ENCODE assay signal across 1 cellular context in the genomic region with DNA sequence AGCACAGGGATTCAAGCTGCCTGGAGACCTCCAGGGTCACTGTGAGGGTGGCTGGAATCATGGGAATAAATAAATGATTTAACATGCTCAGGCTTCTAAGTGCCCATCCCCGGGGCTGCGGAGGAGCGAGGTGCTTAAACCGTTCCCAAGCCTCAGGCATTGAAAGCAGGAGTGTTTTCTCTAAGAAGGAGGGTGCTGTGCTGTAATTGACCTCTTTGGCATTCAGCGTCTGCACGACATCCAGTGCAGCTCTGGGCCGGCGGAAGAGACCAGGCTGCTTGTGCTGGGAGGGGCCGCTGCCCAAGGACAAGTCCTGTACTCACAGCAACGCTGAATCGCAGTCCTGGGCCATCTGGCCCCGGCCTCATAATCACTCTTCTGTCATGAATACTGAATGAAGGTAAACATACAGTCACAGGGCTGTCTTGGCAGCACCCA.
A peak's percentile ranks its signal among the peaks of the same experiment; 100 is the strongest.
TF ChIP-seq lines count a peak whose summit lies in the region.

No MANE protein-coding gene starts in this region.

TF ChIP-seq in HepG2, 621 proteins besides CTCF, POLR2A, EP300 and RAD21 (continued from another document and continues in another):
- TF ChIP-seq, protein P1, sequence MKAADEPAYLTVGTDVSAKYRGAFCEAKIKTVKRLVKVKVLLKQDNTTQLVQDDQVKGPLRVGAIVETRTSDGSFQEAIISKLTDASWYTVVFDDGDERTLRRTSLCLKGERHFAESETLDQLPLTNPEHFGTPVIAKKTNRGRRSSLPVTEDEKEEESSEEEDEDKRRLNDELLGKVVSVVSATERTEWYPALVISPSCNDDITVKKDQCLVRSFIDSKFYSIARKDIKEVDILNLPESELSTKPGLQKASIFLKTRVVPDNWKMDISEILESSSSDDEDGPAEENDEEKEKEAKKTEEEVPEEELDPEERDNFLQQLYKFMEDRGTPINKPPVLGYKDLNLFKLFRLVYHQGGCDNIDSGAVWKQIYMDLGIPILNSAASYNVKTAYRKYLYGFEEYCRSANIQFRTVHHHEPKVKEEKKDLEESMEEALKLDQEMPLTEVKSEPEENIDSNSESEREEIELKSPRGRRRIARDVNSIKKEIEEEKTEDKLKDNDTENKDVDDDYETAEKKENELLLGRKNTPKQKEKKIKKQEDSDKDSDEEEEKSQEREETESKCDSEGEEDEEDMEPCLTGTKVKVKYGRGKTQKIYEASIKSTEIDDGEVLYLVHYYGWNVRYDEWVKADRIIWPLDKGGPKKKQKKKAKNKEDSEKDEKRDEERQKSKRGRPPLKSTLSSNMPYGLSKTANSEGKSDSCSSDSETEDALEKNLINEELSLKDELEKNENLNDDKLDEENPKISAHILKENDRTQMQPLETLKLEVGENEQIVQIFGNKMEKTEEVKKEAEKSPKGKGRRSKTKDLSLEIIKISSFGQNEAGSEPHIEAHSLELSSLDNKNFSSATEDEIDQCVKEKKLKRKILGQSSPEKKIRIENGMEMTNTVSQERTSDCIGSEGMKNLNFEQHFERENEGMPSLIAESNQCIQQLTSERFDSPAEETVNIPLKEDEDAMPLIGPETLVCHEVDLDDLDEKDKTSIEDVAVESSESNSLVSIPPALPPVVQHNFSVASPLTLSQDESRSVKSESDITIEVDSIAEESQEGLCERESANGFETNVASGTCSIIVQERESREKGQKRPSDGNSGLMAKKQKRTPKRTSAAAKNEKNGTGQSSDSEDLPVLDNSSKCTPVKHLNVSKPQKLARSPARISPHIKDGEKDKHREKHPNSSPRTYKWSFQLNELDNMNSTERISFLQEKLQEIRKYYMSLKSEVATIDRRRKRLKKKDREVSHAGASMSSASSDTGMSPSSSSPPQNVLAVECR (CRISPR knock-in tag; IDR thresholded peaks at IDR 0.05; ENCODE audit: borderline replicate concordance) = no peak
- TF ChIP-seq NFATC3 (CRISPR knock-in tag; IDR thresholded peaks at IDR 0.05) (no peak), FOXO1 (CRISPR knock-in tag; IDR thresholded peaks at IDR 0.05) (no peak; the same call in 1 of the 2 replicates), KMT2B (CRISPR knock-in tag; IDR thresholded peaks at IDR 0.05) (no peak), KDM2A (CRISPR knock-in tag; IDR thresholded peaks at IDR 0.05; ENCODE audit: borderline replicate concordance, low read depth) (peak; percentile 41; the same call in 1 of the 2 replicates), KAT7 (CRISPR knock-in tag; IDR thresholded peaks at IDR 0.05; ENCODE audit: borderline replicate concordance) (no peak), SOX13 (IDR thresholded peaks at IDR 0.05) (no peak), SOX13 (CRISPR knock-in tag; conservative IDR thresholded peaks at IDR 0.05 in 1 of 2, IDR thresholded peaks at IDR 0.05 in 1 of 2) (peak in 1 of 2 experiments; percentile 34; a peak in 2 of 4 replicates), RXRB (CRISPR knock-in tag; IDR thresholded peaks at IDR 0.05; ENCODE audit: borderline replicate concordance) (peak; percentile 40; the same call in 1 of the 2 replicates), FOXK2 (IDR thresholded peaks at IDR 0.05) (no peak), HOXD1 (CRISPR knock-in tag; IDR thresholded peaks at IDR 0.05) (no peak), ZNF670 (CRISPR knock-in tag; IDR thresholded peaks at IDR 0.05; ENCODE audit: borderline replicate concordance) (no peak), HOXA7 (CRISPR knock-in tag; IDR thresholded peaks at IDR 0.05) (no peak), ZNF713 (CRISPR knock-in tag; IDR thresholded peaks at IDR 0.05) (no peak), KLF15 (CRISPR knock-in tag; IDR thresholded peaks at IDR 0.05; ENCODE audit: borderline replicate concordance) (no peak), SAP130 (CRISPR knock-in tag; IDR thresholded peaks at IDR 0.05; ENCODE audit: low read depth) (peak; percentile 63; the same call in 1 of the 2 replicates), NAIF1 (CRISPR knock-in tag; IDR thresholded peaks at IDR 0.05; ENCODE audit: borderline replicate concordance) (no peak), ZNF7 (CRISPR knock-in tag; IDR thresholded peaks at IDR 0.05) (no peak), NR3C1 (CRISPR knock-in tag; IDR thresholded peaks at IDR 0.05) (no peak), ERF (CRISPR knock-in tag; IDR thresholded peaks at IDR 0.05) (0 out of 2 replicates have a peak, but pooled peaks have one; percentile 25), MZF1 (CRISPR knock-in tag; IDR thresholded peaks at IDR 0.05; ENCODE audit: borderline replicate concordance) (no peak), ARNTL (CRISPR knock-in tag; IDR thresholded peaks at IDR 0.05) (no peak), ELF3 (CRISPR knock-in tag; IDR thresholded peaks at IDR 0.05) (peak; percentile 20; the same call in 1 of the 2 replicates), ELF4 (CRISPR knock-in tag; IDR thresholded peaks at IDR 0.05; ENCODE audit: borderline replicate concordance) (no peak)
- TF ChIP-seq, protein P2, sequence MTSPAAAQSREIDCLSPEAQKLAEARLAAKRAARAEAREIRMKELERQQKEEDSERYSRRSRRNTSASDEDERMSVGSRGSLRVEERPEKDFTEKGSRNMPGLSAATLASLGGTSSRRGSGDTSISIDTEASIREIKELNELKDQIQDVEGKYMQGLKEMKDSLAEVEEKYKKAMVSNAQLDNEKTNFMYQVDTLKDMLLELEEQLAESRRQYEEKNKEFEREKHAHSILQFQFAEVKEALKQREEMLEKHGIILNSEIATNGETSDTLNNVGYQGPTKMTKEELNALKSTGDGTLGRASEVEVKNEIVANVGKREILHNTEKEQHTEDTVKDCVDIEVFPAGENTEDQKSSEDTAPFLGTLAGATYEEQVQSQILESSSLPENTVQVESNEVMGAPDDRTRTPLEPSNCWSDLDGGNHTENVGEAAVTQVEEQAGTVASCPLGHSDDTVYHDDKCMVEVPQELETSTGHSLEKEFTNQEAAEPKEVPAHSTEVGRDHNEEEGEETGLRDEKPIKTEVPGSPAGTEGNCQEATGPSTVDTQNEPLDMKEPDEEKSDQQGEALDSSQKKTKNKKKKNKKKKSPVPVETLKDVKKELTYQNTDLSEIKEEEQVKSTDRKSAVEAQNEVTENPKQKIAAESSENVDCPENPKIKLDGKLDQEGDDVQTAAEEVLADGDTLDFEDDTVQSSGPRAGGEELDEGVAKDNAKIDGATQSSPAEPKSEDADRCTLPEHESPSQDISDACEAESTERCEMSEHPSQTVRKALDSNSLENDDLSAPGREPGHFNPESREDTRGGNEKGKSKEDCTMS (CRISPR knock-in tag; conservative IDR thresholded peaks at IDR 0.05) = no peak
- TF ChIP-seq, protein P3, sequence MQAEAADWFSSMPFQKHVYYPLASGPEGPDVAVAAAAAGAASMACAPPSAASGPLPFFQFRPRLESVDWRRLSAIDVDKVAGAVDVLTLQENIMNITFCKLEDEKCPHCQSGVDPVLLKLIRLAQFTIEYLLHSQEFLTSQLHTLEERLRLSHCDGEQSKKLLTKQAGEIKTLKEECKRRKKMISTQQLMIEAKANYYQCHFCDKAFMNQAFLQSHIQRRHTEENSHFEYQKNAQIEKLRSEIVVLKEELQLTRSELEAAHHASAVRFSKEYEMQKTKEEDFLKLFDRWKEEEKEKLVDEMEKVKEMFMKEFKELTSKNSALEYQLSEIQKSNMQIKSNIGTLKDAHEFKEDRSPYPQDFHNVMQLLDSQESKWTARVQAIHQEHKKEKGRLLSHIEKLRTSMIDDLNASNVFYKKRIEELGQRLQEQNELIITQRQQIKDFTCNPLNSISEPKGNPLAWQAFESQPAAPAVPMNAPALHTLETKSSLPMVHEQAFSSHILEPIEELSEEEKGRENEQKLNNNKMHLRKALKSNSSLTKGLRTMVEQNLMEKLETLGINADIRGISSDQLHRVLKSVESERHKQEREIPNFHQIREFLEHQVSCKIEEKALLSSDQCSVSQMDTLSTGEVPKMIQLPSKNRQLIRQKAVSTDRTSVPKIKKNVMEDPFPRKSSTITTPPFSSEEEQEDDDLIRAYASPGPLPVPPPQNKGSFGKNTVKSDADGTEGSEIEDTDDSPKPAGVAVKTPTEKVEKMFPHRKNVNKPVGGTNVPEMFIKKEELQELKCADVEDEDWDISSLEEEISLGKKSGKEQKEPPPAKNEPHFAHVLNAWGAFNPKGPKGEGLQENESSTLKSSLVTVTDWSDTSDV (CRISPR knock-in tag; IDR thresholded peaks at IDR 0.05) = no peak
- TF ChIP-seq, protein P4, sequence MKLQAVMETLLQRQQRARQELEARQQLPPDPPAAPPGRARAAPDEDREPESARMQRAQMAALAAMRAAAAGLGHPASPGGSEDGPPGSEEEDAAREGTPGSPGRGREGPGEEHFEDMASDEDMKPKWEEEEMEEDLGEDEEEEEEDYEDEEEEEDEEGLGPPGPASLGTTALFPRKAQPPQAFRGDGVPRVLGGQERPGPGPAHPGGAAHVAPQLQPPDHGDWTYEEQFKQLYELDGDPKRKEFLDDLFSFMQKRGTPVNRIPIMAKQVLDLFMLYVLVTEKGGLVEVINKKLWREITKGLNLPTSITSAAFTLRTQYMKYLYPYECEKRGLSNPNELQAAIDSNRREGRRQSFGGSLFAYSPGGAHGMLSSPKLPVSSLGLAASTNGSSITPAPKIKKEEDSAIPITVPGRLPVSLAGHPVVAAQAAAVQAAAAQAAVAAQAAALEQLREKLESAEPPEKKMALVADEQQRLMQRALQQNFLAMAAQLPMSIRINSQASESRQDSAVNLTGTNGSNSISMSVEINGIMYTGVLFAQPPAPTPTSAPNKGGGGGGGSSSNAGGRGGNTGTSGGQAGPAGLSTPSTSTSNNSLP (IDR thresholded peaks at IDR 0.05; ENCODE audit: low read depth, low read length) = no peak
- TF ChIP-seq, protein P5, sequence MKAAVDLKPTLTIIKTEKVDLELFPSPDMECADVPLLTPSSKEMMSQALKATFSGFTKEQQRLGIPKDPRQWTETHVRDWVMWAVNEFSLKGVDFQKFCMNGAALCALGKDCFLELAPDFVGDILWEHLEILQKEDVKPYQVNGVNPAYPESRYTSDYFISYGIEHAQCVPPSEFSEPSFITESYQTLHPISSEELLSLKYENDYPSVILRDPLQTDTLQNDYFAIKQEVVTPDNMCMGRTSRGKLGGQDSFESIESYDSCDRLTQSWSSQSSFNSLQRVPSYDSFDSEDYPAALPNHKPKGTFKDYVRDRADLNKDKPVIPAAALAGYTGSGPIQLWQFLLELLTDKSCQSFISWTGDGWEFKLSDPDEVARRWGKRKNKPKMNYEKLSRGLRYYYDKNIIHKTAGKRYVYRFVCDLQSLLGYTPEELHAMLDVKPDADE (CRISPR knock-in tag; IDR thresholded peaks at IDR 0.05) = no peak
- TF ChIP-seq, protein P6, sequence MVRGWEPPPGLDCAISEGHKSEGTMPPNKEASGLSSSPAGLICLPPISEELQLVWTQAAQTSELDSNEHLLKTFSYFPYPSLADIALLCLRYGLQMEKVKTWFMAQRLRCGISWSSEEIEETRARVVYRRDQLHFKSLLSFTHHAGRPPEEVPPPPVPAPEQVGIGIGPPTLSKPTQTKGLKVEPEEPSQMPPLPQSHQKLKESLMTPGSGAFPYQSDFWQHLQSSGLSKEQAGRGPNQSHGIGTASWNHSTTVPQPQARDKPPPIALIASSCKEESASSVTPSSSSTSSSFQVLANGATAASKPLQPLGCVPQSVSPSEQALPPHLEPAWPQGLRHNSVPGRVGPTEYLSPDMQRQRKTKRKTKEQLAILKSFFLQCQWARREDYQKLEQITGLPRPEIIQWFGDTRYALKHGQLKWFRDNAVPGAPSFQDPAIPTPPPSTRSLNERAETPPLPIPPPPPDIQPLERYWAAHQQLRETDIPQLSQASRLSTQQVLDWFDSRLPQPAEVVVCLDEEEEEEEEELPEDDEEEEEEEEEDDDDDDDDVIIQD (CRISPR knock-in tag; IDR thresholded peaks at IDR 0.05; ENCODE audit: low read depth) = no peak
- TF ChIP-seq, protein P7, sequence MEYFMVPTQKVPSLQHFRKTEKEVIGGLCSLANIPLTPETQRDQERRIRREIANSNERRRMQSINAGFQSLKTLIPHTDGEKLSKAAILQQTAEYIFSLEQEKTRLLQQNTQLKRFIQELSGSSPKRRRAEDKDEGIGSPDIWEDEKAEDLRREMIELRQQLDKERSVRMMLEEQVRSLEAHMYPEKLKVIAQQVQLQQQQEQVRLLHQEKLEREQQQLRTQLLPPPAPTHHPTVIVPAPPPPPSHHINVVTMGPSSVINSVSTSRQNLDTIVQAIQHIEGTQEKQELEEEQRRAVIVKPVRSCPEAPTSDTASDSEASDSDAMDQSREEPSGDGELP (IDR thresholded peaks at IDR 0.05; ENCODE audit: borderline replicate concordance, low read depth) = peak; percentile 19; the same call in 1 of the 2 replicates
- TF ChIP-seq, protein P8, sequence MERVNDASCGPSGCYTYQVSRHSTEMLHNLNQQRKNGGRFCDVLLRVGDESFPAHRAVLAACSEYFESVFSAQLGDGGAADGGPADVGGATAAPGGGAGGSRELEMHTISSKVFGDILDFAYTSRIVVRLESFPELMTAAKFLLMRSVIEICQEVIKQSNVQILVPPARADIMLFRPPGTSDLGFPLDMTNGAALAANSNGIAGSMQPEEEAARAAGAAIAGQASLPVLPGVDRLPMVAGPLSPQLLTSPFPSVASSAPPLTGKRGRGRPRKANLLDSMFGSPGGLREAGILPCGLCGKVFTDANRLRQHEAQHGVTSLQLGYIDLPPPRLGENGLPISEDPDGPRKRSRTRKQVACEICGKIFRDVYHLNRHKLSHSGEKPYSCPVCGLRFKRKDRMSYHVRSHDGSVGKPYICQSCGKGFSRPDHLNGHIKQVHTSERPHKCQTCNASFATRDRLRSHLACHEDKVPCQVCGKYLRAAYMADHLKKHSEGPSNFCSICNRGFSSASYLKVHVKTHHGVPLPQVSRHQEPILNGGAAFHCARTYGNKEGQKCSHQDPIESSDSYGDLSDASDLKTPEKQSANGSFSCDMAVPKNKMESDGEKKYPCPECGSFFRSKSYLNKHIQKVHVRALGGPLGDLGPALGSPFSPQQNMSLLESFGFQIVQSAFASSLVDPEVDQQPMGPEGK (CRISPR knock-in tag; IDR thresholded peaks at IDR 0.05) = peak; percentile 82
- TF ChIP-seq, protein P9, sequence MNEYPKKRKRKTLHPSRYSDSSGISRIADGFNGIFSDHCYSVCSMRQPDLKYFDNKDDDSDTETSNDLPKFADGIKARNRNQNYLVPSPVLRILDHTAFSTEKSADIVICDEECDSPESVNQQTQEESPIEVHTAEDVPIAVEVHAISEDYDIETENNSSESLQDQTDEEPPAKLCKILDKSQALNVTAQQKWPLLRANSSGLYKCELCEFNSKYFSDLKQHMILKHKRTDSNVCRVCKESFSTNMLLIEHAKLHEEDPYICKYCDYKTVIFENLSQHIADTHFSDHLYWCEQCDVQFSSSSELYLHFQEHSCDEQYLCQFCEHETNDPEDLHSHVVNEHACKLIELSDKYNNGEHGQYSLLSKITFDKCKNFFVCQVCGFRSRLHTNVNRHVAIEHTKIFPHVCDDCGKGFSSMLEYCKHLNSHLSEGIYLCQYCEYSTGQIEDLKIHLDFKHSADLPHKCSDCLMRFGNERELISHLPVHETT (CRISPR knock-in tag; conservative IDR thresholded peaks at IDR 0.05) = no peak
